In genomic region chr18:12062974-12063373, GRCh38 we compare ENCODE assay signal across 15 cellular contexts. TPM values are rescaled to one million over a fixed set of nuclear protein-coding genes. Genes with fewer than 3 reads are reported as not detected.
DNase-seq lines count a peak whose midpoint lies in the region; TF ChIP-seq lines count a peak whose summit lies in the region.
"Had no signal": no experiment of that assay in that cellular context is flagged by ENCODE, and none has a peak within 500 bp of the region (broad histone marks: within the 10 kb centered on the region; RNA-seq: fewer than 3 reads in every experiment).

No MANE protein-coding gene starts in this region.

- in situ Hi-C loops in KBM-7 (cut with MboI; ENCODE audit: low pct_unique_long_range_greater_than_20kb, low sequenced_read_pairs) = no loop called here

- H3K9me3 ChIP-seq in HEK293 (ENCODE audit: control insufficient read depth, insufficient read depth, low read depth, low read length) (no peaks in the 10 kb centered on the region), osteoblast (ENCODE audit: low read depth, low read length) (no peaks in the 10 kb centered on the region)
- H3K9me3 ChIP-seq: BE2C, Caco-2 had no signal

- H3K36me3 Mint-ChIP-seq in dendritic cell treated with granulocyte-macrophage colony-stimulating factor and Interleukin-4, amounts not matched to agents 40 ng/mL and 50 ng/mL, for 4 days (ENCODE audit: low read depth) = no peaks in the 10 kb centered on the region
- peaks cover 7% of the 10 kb centered on the region for H3K36me3 Mint-ChIP-seq in endothelial cell (ENCODE audit: low read depth, unreplicated experiment)
- H3K36me3 Mint-ChIP-seq in HFFc6 (ENCODE audit: low read depth) = no peaks in the 10 kb centered on the region

- no peak overlapping the region for H3K4me2 ChIP-seq in osteoblast (ENCODE audit: insufficient read depth, low read length)
- H3K4me2 ChIP-seq: GM23338 had no signal

- no peak overlapping the region for H2AFZ ChIP-seq in osteoblast (ENCODE audit: low read length)
- H2AFZ ChIP-seq: GM23338 had no signal

- intact Hi-C loops in dendritic cell treated with granulocyte-macrophage colony-stimulating factor and Interleukin-4, amounts not matched to agents 40 ng/mL and 50 ng/mL, for 4 days (cut with micrococcal nuclease) = no loop called here

- H3K4me1 Mint-ChIP-seq in dendritic cell treated with granulocyte-macrophage colony-stimulating factor and Interleukin-4, amounts not matched to agents 40 ng/mL and 50 ng/mL, for 4 days (ENCODE audit: low read depth) = no peaks in the 10 kb centered on the region
- H3K4me1 Mint-ChIP-seq in endothelial cell (ENCODE audit: unreplicated experiment) (no peaks in the 10 kb centered on the region), HFFc6 (ENCODE audit: low read depth) (no peaks in the 10 kb centered on the region)
- H3K4me1 Mint-ChIP-seq: GM23338 had no signal

- no peak overlapping the region for H3K4me3 Mint-ChIP-seq in dendritic cell treated with granulocyte-macrophage colony-stimulating factor and Interleukin-4, amounts not matched to agents 40 ng/mL and 50 ng/mL, for 4 days
- peak overlapping the region; percentile 7 for H3K4me3 Mint-ChIP-seq in endothelial cell (ENCODE audit: unreplicated experiment)
- no peak overlapping the region for H3K4me3 Mint-ChIP-seq in HFFc6
- H3K4me3 Mint-ChIP-seq: CD4-positive, alpha-beta T cell; GM23338 had no signal

- H3K4me1 ChIP-seq in HEK293 (ENCODE audit: control insufficient read depth, insufficient read depth, low read length) = no peaks in the 10 kb centered on the region
- H3K4me1 ChIP-seq in osteoblast (ENCODE audit: insufficient read depth, low read length) = no peaks in the 10 kb centered on the region
- H3K4me1 ChIP-seq: BE2C, Caco-2 had no signal

- peaks cover 2% of the 10 kb centered on the region for H3K27me3 Mint-ChIP-seq in dendritic cell treated with granulocyte-macrophage colony-stimulating factor and Interleukin-4, amounts not matched to agents 40 ng/mL and 50 ng/mL, for 4 days
- H3K27me3 Mint-ChIP-seq in endothelial cell (ENCODE audit: unreplicated experiment) (peaks cover 2% of the 10 kb centered on the region), HFFc6 (ENCODE audit: insufficient read depth) (peaks cover 5% of the 10 kb centered on the region)

- no peak for DNase-seq in endothelial cell (ENCODE audit: low spot score)
- DNase-seq in osteoblast (ENCODE audit: insufficient read length, low spot score, missing footprints) = peak; percentile 69
- no peak for DNase-seq in HFFc6
- DNase-seq in KBM-7 = no peak
- no peak for DNase-seq in stimulated activated CD4-positive, alpha-beta T cell treated with anti-CD3 and anti-CD28 coated beads, Interleukin-4, amount 100 ng/mL, for 4 hours
- DNase-seq: ACHN; BE2C; Caco-2; CD4-positive, alpha-beta T cell; H7 had no signal

- POLR2A ChIA-PET in HEK293 (lab: Yijun Ruan, JAX) = no interaction called here

- no peak for TF ChIP-seq CTCF in HEK293 (tag by site-specific recombination; IDR thresholded peaks at IDR 0.05)
- no peak for TF ChIP-seq CTCF in endothelial cell (IDR thresholded peaks at IDR 0.05; ENCODE audit: unreplicated experiment)
- no peak for TF ChIP-seq CTCF in osteoblast (IDR thresholded peaks at IDR 0.05; ENCODE audit: extremely low read depth, low read depth, low read length)
- no peak for TF ChIP-seq CTCF in HFFc6 (IDR thresholded peaks at IDR 0.05)

- peak overlapping the region; percentile 56 for H3K27ac Mint-ChIP-seq in dendritic cell treated with granulocyte-macrophage colony-stimulating factor and Interleukin-4, amounts not matched to agents 40 ng/mL and 50 ng/mL, for 4 days
- no peak overlapping the region for H3K27ac Mint-ChIP-seq in endothelial cell (ENCODE audit: unreplicated experiment)
- no peak overlapping the region for H3K27ac Mint-ChIP-seq in HFFc6
- H3K27ac Mint-ChIP-seq: CD4-positive, alpha-beta T cell; GM23338 had no signal

- no peaks in the 10 kb centered on the region for H3K9me3 Mint-ChIP-seq in dendritic cell treated with granulocyte-macrophage colony-stimulating factor and Interleukin-4, amounts not matched to agents 40 ng/mL and 50 ng/mL, for 4 days
- H3K9me3 Mint-ChIP-seq in endothelial cell (ENCODE audit: unreplicated experiment) (no peaks in the 10 kb centered on the region), HFFc6 (no peaks in the 10 kb centered on the region)
- H3K9me3 Mint-ChIP-seq: CD4-positive, alpha-beta T cell had no signal

- H3K27ac ChIP-seq in HEK293 (ENCODE audit: extremely low read depth, low read depth, low read length) = no peak overlapping the region
- H3K27ac ChIP-seq in osteoblast (ENCODE audit: low read depth, low read length) = no peak overlapping the region
- H3K27ac ChIP-seq: C4-2B had no signal

- CTCF ChIA-PET in HEK293 (lab: Yijun Ruan, JAX) = interaction anchor here (0.7 kb wide), 1 partner anchor 27 kb away, joined by 3 read pairs; no protein-coding TSS in a partner anchor

- no peaks in the 10 kb centered on the region for H3K79me2 ChIP-seq in osteoblast (ENCODE audit: insufficient read depth, low read length)

- no peak overlapping the region for H3K4me3 ChIP-seq in HEK293 (ENCODE audit: low read depth, low read length)
- no peak overlapping the region for H3K4me3 ChIP-seq in osteoblast (ENCODE audit: insufficient read depth, low read length)
- H3K4me3 ChIP-seq: GM23338 had no signal

- no peaks in the 10 kb centered on the region for H3K27me3 ChIP-seq in osteoblast (ENCODE audit: insufficient read depth, low read length)
- H3K27me3 ChIP-seq: BE2C had no signal

- H3K36me3 ChIP-seq in HEK293 (ENCODE audit: control insufficient read depth in 2 of 2, insufficient read depth in 1 of 2, low read length in 2 of 2) = no peaks in the 10 kb centered on the region
- H3K36me3 ChIP-seq in osteoblast (ENCODE audit: insufficient read depth, low read length) = no peaks in the 10 kb centered on the region
- H3K36me3 ChIP-seq: BE2C had no signal

- H4K20me1 ChIP-seq in osteoblast (ENCODE audit: insufficient read depth, low read length) = no peaks in the 10 kb centered on the region

TF ChIP-seq in HEK293, 187 proteins besides CTCF, POLR2A, EP300 and RAD21:
- no peak for TF ChIP-seq KLF7 (tag by site-specific recombination; IDR thresholded peaks at IDR 0.05; ENCODE audit: borderline replicate concordance)
- peak; percentile 59; the same call in 1 of the 2 replicates for TF ChIP-seq BCL11B (tag by site-specific recombination; IDR thresholded peaks at IDR 0.05; ENCODE audit: low read depth)

RNA-seq across cellular contexts. Expression of gene ANKRD62, which starts 30.7 kb away (rescaled TPM):
- total RNA-seq in endothelial cell (ENCODE audit: unreplicated experiment) (0.13 TPM), osteoblast (not detected in 2 replicates)
- not detected for total RNA-seq in HFFc6 (2021; fragmentation: NEBNext Ultra II Directional; extraction: Animal tissue kit (Norgen Biotek cat#: 25700))
- total RNA-seq: Caco-2; CD4-positive, alpha-beta T cell; GM23338; H7; HT-29 had no signal
